8 cellular contexts compared by ENCODE assay signal in genomic region chr5:97044057-97044456, GRCh38.
DNase-seq lines count a peak whose midpoint lies in the region; ATAC-seq and TF ChIP-seq lines count a peak whose summit lies in the region.
"Had no signal": no experiment of that assay in that cellular context is flagged by ENCODE, and none has a peak within 500 bp of the region (broad histone marks: within the 10 kb centered on the region; RNA-seq: fewer than 3 reads in every experiment).

No MANE protein-coding gene starts in this region.

- no peak for ATAC-seq in effector memory CD8-positive, alpha-beta T cell (replicated peaks)
- no peak for ATAC-seq in GM19397 (IDR thresholded peaks at IDR 0.05; ENCODE audit: unreplicated experiment)

- TF ChIP-seq CTCF in testis (IDR thresholded peaks at IDR 0.05), result no peak

- H3K27me3 ChIP-seq in H7 (ENCODE audit: control insufficient read depth, insufficient read depth, low read length) (no peaks in the 10 kb centered on the region), testis (no peaks in the 10 kb centered on the region)

- no peak overlapping the region for H3K27ac ChIP-seq in testis

- 53 to 62% methylated on average over 2 of the region's 2 CpGs for WGBS in testis, 2 donors

- peaks cover 0 to 2% of the 10 kb centered on the region in 2 donors for H3K4me1 Mint-ChIP-seq in effector memory CD8-positive, alpha-beta T cell (ENCODE audit: low read depth in 2 of 2)

- H3K36me3 Mint-ChIP-seq in effector memory CD8-positive, alpha-beta T cell (ENCODE audit: insufficient read depth), result peaks cover 3% of the 10 kb centered on the region

- H3K27me3 Mint-ChIP-seq in effector memory CD8-positive, alpha-beta T cell, result no peaks in the 10 kb centered on the region

- H3K36me3 ChIP-seq in H7 (replicated peaks; ENCODE audit: control insufficient read depth, insufficient read depth, low read length) (no peaks in the 10 kb centered on the region), testis (ENCODE audit: low read depth, missing control alignments) (no peaks in the 10 kb centered on the region)
- H3K36me3 ChIP-seq: HAP-1 had no signal

- no peaks in the 10 kb centered on the region for H3K9me3 Mint-ChIP-seq in effector memory CD8-positive, alpha-beta T cell

- H3K4me3 ChIP-seq in H7 (ENCODE audit: insufficient read depth, low read depth, low read length) (no peak overlapping the region), testis (no peak overlapping the region)
- H3K4me3 ChIP-seq: HAP-1 had no signal

- no peak overlapping the region for H3K4me3 Mint-ChIP-seq in effector memory CD8-positive, alpha-beta T cell

- peak; percentile 31 for DNase-seq in H7
- peak; percentile 16 for DNase-seq in UCSD-AML1 (lab: John Stamatoyannopoulos, UW; ENCODE audit: unreplicated experiment)
- DNase-seq in iPS DF 19.7 (ENCODE audit: low read depth, low spot score), result peak; percentile 54
- peak; percentile 29 for DNase-seq in testis
- DNase-seq in effector memory CD8-positive, alpha-beta T cell, result no peak
- DNase-seq in effector CD4-positive, alpha-beta T cell, result no peak

- no peaks in the 10 kb centered on the region for H3K4me1 ChIP-seq in testis

- no peak for TF ChIP-seq POLR2A in testis (IDR thresholded peaks at IDR 0.05)

- no peak overlapping the region for H3K27ac Mint-ChIP-seq in effector memory CD8-positive, alpha-beta T cell

- no peaks in the 10 kb centered on the region for H3K9me3 ChIP-seq in testis
- H3K9me3 ChIP-seq: HAP-1 had no signal

- intact Hi-C loops in testis (cut with DNase I; ENCODE audit: low total_unique reads), result no loop called here

Comparison
In these comparisons a context has a peak if more than half of its experiments do, and no peak if none do; other contexts are left out.
1. DNase-seq: peak in H7 (single experiment), UCSD-AML1 (single experiment), iPS DF 19.7 (single experiment) and testis (single experiment); none in effector memory CD8-positive, alpha-beta T cell (0 of 3) and effector CD4-positive, alpha-beta T cell (single experiment).